In genomic region chr4:153488006-153488718, GRCh38 we compare ENCODE assay signal across 8 cellular contexts. TPM values are rescaled to one million over a fixed set of nuclear protein-coding genes. Genes with fewer than 3 reads are reported as not detected.
DNase-seq lines count a peak whose midpoint lies in the region; ATAC-seq and TF ChIP-seq lines count a peak whose summit lies in the region.

No MANE protein-coding gene starts in this region.

- no peaks in the 10 kb centered on the region for H3K36me3 ChIP-seq in right lobe of liver

- WGBS in right lobe of liver (ENCODE audit: insufficient coverage, low coverage, low lambda C conversion rate, missing lambda C conversion rate): 54% methylated on average over 9 of the region's 14 CpGs

- H3K4me1 ChIP-seq in right lobe of liver: peaks cover 0 to 7% (median 1%) of the 10 kb centered on the region in 4 donors

- H3K4me3 ChIP-seq in right lobe of liver: no peak overlapping the region

- TF ChIP-seq CTCF in right lobe of liver (IDR thresholded peaks at IDR 0.05): no peak

- peak; percentile 54 to 86 for DNase-seq in activated naive CD4-positive, alpha-beta T cell treated with anti-CD3 and anti-CD28 coated beads, Interleukin-2, amount 50 U/mL, for 72 hours (ENCODE audit: low spot score in 2 of 2)
- peak in 1 of 3 donors; percentile 39 for DNase-seq in right lobe of liver
- DNase-seq in stimulated activated naive CD4-positive, alpha-beta T cell (lab: John Stamatoyannopoulos, UW): peak; percentile 74 to 80 (median 76)
- DNase-seq in SW 1271 (lab: John Stamatoyannopoulos, UW): no peak
- DNase-seq in 8988T: no peak

- H3K27ac Mint-ChIP-seq in activated naive CD4-positive, alpha-beta T cell treated with anti-CD3 and anti-CD28 coated beads, Interleukin-2, amount 50 U/mL, for 72 hours: peak overlapping the region; percentile 89 to 95

- H3K27ac ChIP-seq in right lobe of liver: peak overlapping the region; percentile 31 to 66 (median 59)

- intact Hi-C loops in right lobe of liver (cut with DNase I): no loop called here

- no peaks in the 10 kb centered on the region for H3K9me3 ChIP-seq in right lobe of liver

- H3K9me3 Mint-ChIP-seq in activated naive CD4-positive, alpha-beta T cell treated with anti-CD3 and anti-CD28 coated beads, Interleukin-2, amount 50 U/mL, for 72 hours: no peaks in the 10 kb centered on the region

- ATAC-seq in GM18505 (IDR thresholded peaks at IDR 0.05; ENCODE audit: unreplicated experiment) (peak; percentile 50), HG02678 (IDR thresholded peaks at IDR 0.05; ENCODE audit: unreplicated experiment) (peak; percentile 60), right lobe of liver (peak; percentile 16 to 55 (median 46))
- peak; percentile 73 to 76 for ATAC-seq in activated naive CD4-positive, alpha-beta T cell treated with anti-CD3 and anti-CD28 coated beads, Interleukin-2, amount 50 U/mL, for 72 hours

- TF ChIP-seq POLR2A in GM18505 (IDR thresholded peaks at IDR 0.05; ENCODE audit: borderline replicate concordance, extremely low read depth, insufficient read depth, insufficient read length): peak; percentile 57
- no peak for TF ChIP-seq POLR2A in right lobe of liver (IDR thresholded peaks at IDR 0.05)

- H3K27me3 ChIP-seq in right lobe of liver: no peaks in the 10 kb centered on the region

- H3K36me3 Mint-ChIP-seq in activated naive CD4-positive, alpha-beta T cell treated with anti-CD3 and anti-CD28 coated beads, Interleukin-2, amount 50 U/mL, for 72 hours: peaks cover 5 to 20% of the 10 kb centered on the region in 2 donors

TF ChIP-seq in PFSK-1, 5 proteins besides CTCF, POLR2A, EP300 and RAD21:
- TF ChIP-seq, protein P1, sequence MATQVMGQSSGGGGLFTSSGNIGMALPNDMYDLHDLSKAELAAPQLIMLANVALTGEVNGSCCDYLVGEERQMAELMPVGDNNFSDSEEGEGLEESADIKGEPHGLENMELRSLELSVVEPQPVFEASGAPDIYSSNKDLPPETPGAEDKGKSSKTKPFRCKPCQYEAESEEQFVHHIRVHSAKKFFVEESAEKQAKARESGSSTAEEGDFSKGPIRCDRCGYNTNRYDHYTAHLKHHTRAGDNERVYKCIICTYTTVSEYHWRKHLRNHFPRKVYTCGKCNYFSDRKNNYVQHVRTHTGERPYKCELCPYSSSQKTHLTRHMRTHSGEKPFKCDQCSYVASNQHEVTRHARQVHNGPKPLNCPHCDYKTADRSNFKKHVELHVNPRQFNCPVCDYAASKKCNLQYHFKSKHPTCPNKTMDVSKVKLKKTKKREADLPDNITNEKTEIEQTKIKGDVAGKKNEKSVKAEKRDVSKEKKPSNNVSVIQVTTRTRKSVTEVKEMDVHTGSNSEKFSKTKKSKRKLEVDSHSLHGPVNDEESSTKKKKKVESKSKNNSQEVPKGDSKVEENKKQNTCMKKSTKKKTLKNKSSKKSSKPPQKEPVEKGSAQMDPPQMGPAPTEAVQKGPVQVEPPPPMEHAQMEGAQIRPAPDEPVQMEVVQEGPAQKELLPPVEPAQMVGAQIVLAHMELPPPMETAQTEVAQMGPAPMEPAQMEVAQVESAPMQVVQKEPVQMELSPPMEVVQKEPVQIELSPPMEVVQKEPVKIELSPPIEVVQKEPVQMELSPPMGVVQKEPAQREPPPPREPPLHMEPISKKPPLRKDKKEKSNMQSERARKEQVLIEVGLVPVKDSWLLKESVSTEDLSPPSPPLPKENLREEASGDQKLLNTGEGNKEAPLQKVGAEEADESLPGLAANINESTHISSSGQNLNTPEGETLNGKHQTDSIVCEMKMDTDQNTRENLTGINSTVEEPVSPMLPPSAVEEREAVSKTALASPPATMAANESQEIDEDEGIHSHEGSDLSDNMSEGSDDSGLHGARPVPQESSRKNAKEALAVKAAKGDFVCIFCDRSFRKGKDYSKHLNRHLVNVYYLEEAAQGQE (IDR thresholded peaks at IDR 0.05; ENCODE audit: insufficient read depth in 1 of 2, low read depth in 2 of 2, low read length in 2 of 2): no peak
- TF ChIP-seq SIN3A (IDR thresholded peaks at IDR 0.05; ENCODE audit: borderline replicate concordance, insufficient read depth, low read length) (0 out of 2 replicates have a peak, but pooled peaks have one; percentile 19), FOXP2 (optimal IDR thresholded peaks at IDR 0.05; ENCODE audit: borderline replicate concordance, extremely low read depth, extremely low read length, insufficient read depth) (peak; percentile 7)
TF ChIP-seq in PFSK-1: peak in this region for 2.

RNA-seq across cellular contexts. Expression of gene TMEM131L, which starts 22.0 kb away (rescaled TPM):
- 5.1 TPM for polyA plus RNA-seq in PFSK-1 (2012; ENCODE audit: insufficient read length, low read depth)
- 10 to 100 TPM; 44.8 to 47.7 TPM for total RNA-seq in activated naive CD4-positive, alpha-beta T cell treated with anti-CD3 and anti-CD28 coated beads, Interleukin-2, amount 50 U/mL, for 72 hours
- 10 to 100 TPM; 13.2 to 19.6 (median 14.8) TPM for total RNA-seq in right lobe of liver

Comparison
In these comparisons a context has a peak if more than half of its experiments do, and no peak if none do; other contexts are left out.
1. DNase-seq: peak in activated naive CD4-positive, alpha-beta T cell treated with anti-CD3 and anti-CD28 coated beads, Interleukin-2, amount 50 U/mL, for 72 hours (2 of 2) and stimulated activated naive CD4-positive, alpha-beta T cell (6 of 6); none in SW 1271 (0 of 2) and 8988T (single experiment).
2. Peak in every context shown above with its lines, with median percentiles within 50 percentile points of each other: ATAC-seq.